Comparison of ENCODE assay signal across 8 cellular contexts in the genomic region with DNA sequence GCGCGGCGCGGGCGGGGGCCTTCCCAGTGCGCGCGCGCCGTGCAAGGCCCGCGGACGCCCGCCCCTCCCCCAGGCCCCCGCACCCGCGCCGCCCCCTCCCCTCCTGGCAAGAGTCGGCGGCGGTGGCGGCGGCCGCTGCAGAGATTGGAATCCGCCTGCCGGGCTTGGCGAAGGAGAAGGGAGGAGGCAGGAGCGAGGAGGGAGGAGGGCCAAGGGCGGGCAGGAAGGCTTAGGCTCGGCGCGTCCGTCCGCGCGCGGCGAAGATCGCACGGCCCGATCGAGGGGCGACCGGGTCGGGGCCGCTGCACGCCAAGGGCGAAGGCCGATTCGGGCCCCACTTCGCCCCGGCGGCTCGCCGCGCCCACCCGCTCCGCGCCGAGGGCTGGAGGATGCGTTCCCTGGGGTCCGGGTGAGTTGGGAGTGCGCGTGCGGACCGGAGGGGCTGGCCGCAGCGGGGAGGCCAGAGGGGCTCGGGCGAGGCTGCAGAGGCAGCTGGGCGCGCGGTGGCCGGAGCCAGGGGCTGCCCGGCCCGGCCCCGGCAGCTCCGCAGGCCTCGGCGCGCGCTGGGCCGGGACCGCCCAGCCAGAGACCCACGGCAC. TPM values are rescaled to one million over a fixed set of nuclear protein-coding genes. Genes with fewer than 3 reads are reported as not detected.
A peak's percentile ranks its signal among the peaks of the same experiment; 100 is the strongest.
DNase-seq lines count a peak whose midpoint lies in the region; ATAC-seq and TF ChIP-seq lines count a peak whose summit lies in the region.

A gene (plus strand): TSS at position 109 of the 599 bp plus-strand sequence. CDS start 119,400 bp downstream, outside the sequence.

- TF ChIP-seq CTCF in right lobe of liver (IDR thresholded peaks at IDR 0.05), result no peak
- TF ChIP-seq CTCF in testis (IDR thresholded peaks at IDR 0.05), result no peak

- H3K27me3 ChIP-seq in H7 (ENCODE audit: control insufficient read depth, insufficient read depth, low read length), result no peaks in the 10 kb centered on the region
- H3K27me3 ChIP-seq in MG63, result no peaks in the 10 kb centered on the region
- no peaks in the 10 kb centered on the region for H3K27me3 ChIP-seq in right lobe of liver
- no peaks in the 10 kb centered on the region for H3K27me3 ChIP-seq in testis

- TF ChIP-seq POLR2A in right lobe of liver (IDR thresholded peaks at IDR 0.05), result no peak
- no peak for TF ChIP-seq POLR2A in testis (IDR thresholded peaks at IDR 0.05)

- no peaks in the 10 kb centered on the region for H3K27me3 Mint-ChIP-seq in central memory CD8-positive, alpha-beta T cell

- peak within 1 kb of the TSS; percentile 85 for H3K4me3 Mint-ChIP-seq in central memory CD8-positive, alpha-beta T cell

- peak within 1 kb of the TSS; percentile 91 to 93 (median 91) for H3K27ac ChIP-seq in right lobe of liver
- H3K27ac ChIP-seq in testis, result peak within 1 kb of the TSS; percentile 98 to 99

- intact Hi-C loops in right lobe of liver (cut with DNase I), result no loop called here
- intact Hi-C loops in testis (cut with DNase I; ENCODE audit: low total_unique reads), result no loop called here

- H3K36me3 ChIP-seq in H7 (replicated peaks; ENCODE audit: control insufficient read depth, insufficient read depth, low read length) (no peaks in the 10 kb centered on the region), MG63 (peaks cover 5% of the 10 kb centered on the region; the same call in 1 of the 2 replicates), right lobe of liver (no peaks in the 10 kb centered on the region), testis (ENCODE audit: low read depth, missing control alignments) (no peaks in the 10 kb centered on the region)

- peaks cover 45% of the 10 kb centered on the region for H3K4me1 Mint-ChIP-seq in central memory CD8-positive, alpha-beta T cell

- peak within 1 kb of the TSS; percentile 65 for H3K27ac Mint-ChIP-seq in central memory CD8-positive, alpha-beta T cell (ENCODE audit: low read depth)

- H3K36me3 Mint-ChIP-seq in central memory CD8-positive, alpha-beta T cell (ENCODE audit: insufficient read depth), result peaks cover 4% of the 10 kb centered on the region

- H3K4me1 ChIP-seq in right lobe of liver (peaks cover 0 to 16% (median 7%) of the 10 kb centered on the region in 4 donors), testis (peaks cover 22% of the 10 kb centered on the region)

- H3K9me3 ChIP-seq in MG63 (no peaks in the 10 kb centered on the region), right lobe of liver (no peaks in the 10 kb centered on the region), testis (no peaks in the 10 kb centered on the region)

- H3K4me3 ChIP-seq in H7 (ENCODE audit: insufficient read depth, low read depth, low read length) (peak within 1 kb of the TSS; percentile 95), MG63 (peak within 1 kb of the TSS; percentile 89), right lobe of liver (peak within 1 kb of the TSS; percentile 80 to 90 (median 89)), testis (peak within 1 kb of the TSS; percentile 92 to 96)

- peak; percentile 69 for ATAC-seq in central memory CD8-positive, alpha-beta T cell (replicated peaks; ENCODE audit: extremely low read depth, poor library complexity, severe bottlenecking)
- ATAC-seq in right lobe of liver, result peak; percentile 6 to 40 (median 34)

- H3K9me3 Mint-ChIP-seq in central memory CD8-positive, alpha-beta T cell, result no peaks in the 10 kb centered on the region

- 0% methylated on average over 28 of the region's 85 CpGs for WGBS in right lobe of liver (ENCODE audit: insufficient coverage, low coverage, low lambda C conversion rate, missing lambda C conversion rate)
- 0 to 1% methylated on average over 19 to 32 of the region's 85 CpGs for WGBS in testis, 2 donors

- DNase-seq in NCI-H82 (lab: John Stamatoyannopoulos, UW) (peak; percentile 97), NCI-H82 treated with DMSO at 0.1 percent for 48 hours (lab: John Stamatoyannopoulos, UW; ENCODE audit: unreplicated experiment) (no peak), H7 (peak; percentile 83), MG63 (peak; percentile 91), right lobe of liver (peak in 2 of 3 donors; percentile 30 to 49), testis (no peak), NCI-H1105 treated with DMSO at 0.1 percent for 48 hours (lab: John Stamatoyannopoulos, UW) (no peak)
- DNase-seq in central memory CD8-positive, alpha-beta T cell (ENCODE audit: low spot score in 2 of 2), result no peak

RNA-seq across cellular contexts. Expression of the gene that starts here (rescaled TPM):
- 86.5 and 99.3 TPM in 2 replicates for total RNA-seq in H7 (2014; rRNA removed; shearing (Covaris generic))
- total RNA-seq in MG63 (2014; rRNA removed; shearing (Covaris generic); ENCODE audit: low replicate concordance), result 32.6 and 35.1 TPM in 2 replicates
- total RNA-seq in right lobe of liver (10 to 100 TPM in 5 of 6 experiments, 1 to 10 TPM in 1; 9.9 to 20.4 (median 12.4) TPM), testis (10 to 100 TPM; 42.6 to 51.1 TPM)
- polyA plus RNA-seq in testis (ENCODE audit: insufficient read depth, low read depth, low replicate concordance), result 19.5 TPM

Comparison
In these comparisons a context has a peak if more than half of its experiments do, and no peak if none do; other contexts are left out.
1. DNase-seq: peak in NCI-H82 (single experiment), H7 (single experiment), MG63 (single experiment) and right lobe of liver (2 of 3); none in NCI-H82 treated with DMSO at 0.1 percent for 48 hours (single experiment), central memory CD8-positive, alpha-beta T cell (0 of 2), testis (single experiment) and NCI-H1105 treated with DMSO at 0.1 percent for 48 hours (single experiment).
2. Peak in every context shown above with its lines, with median percentiles within 50 percentile points of each other: H3K4me3 ChIP-seq.